In the genomic region with DNA sequence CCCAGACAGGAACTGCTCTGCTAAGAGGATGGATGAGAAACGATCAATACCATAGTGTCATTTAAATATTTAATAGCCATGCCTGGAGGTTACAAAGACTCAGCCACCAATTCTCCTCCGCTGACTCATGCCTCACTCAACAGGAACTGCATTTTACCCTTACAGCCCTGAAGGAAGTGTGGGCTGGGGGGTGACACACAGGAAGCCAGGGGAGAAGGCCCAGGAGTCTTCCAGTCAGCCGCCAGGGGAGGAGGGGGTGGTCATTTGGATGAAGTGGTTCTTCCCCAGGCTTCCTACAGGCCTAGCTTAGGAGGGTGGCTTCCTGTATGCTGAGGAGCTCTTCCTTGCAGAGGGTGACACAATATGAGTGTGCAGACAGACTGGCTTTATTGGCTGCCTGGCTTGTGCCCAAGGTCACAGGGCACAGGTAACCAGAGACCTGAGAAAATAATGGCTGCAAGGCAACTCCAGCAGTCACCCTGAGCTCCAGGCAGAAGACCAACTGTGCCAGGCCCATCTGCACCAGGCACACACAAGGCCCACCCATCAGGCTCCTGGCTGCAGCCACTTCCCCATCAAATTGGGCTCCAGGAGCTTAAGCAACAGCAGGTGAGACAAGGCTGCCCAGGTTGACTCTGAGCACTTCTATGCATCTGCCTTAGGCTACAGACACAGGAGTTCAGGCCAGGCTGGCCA, we compare ENCODE assay signal across 8 cellular contexts. TPM values are rescaled to one million over a fixed set of nuclear protein-coding genes. Genes with fewer than 3 reads are reported as not detected.
DNase-seq lines count a peak whose midpoint lies in the region; ATAC-seq and TF ChIP-seq lines count a peak whose summit lies in the region.

No MANE protein-coding gene starts in this region.

- H3K27me3 ChIP-seq in NT2/D1 (ENCODE audit: insufficient read depth, insufficient read length): no peaks in the 10 kb centered on the region
- H3K27me3 ChIP-seq in neural progenitor cell: no peaks in the 10 kb centered on the region

- peaks cover 5% of the 10 kb centered on the region; the same call in 1 of the 2 replicates for H3K36me3 ChIP-seq in ES-I3 (ENCODE audit: insufficient read depth, low read length)
- H3K36me3 ChIP-seq in NT2/D1 (ENCODE audit: insufficient read depth, insufficient read length, low read length): peaks cover 14% of the 10 kb centered on the region
- H3K36me3 ChIP-seq in neural progenitor cell: no peaks in the 10 kb centered on the region

- H3K4me3 ChIP-seq in NT2/D1 (ENCODE audit: insufficient read length, low read depth): peak overlapping the region; percentile 13
- H3K4me3 ChIP-seq in neural progenitor cell: no peak overlapping the region

- H3K4me2 ChIP-seq in neural progenitor cell: peak overlapping the region; percentile 72

- H3K4me3 Mint-ChIP-seq in neural progenitor cell: peak overlapping the region; percentile 58

- H3K9ac ChIP-seq in ES-I3 (ENCODE audit: low read depth, low read length) (peak overlapping the region; percentile 55), NT2/D1 (ENCODE audit: insufficient read length, low read depth) (peak overlapping the region; percentile 82), neural progenitor cell (no peak overlapping the region)

- peak overlapping the region; percentile 94 for H3K27ac Mint-ChIP-seq in neural progenitor cell

- DNase-seq in NT2/D1 (ENCODE audit: low read depth, low spot score) (peak; percentile 92), activated T-cell treated with anti-CD3 and anti-CD28 coated beads for 4 hours (peak; percentile 73), neural progenitor cell (ENCODE audit: low spot score) (no peak), NCI-H1436 (lab: John Stamatoyannopoulos, UW) (no peak), HuH-7 (ENCODE audit: low spot score) (no peak)

- H3K4me1 Mint-ChIP-seq in neural progenitor cell: peaks cover 87% of the 10 kb centered on the region

- peaks cover 74% of the 10 kb centered on the region for H4K20me1 ChIP-seq in neural progenitor cell (ENCODE audit: low read depth)

- H3K9me3 ChIP-seq in ES-I3 (ENCODE audit: control insufficient read depth, insufficient read depth, low read length): no peaks in the 10 kb centered on the region
- H3K9me3 ChIP-seq in NT2/D1 (ENCODE audit: insufficient read depth, low read length): no peaks in the 10 kb centered on the region
- no peaks in the 10 kb centered on the region for H3K9me3 ChIP-seq in neural progenitor cell (ENCODE audit: low read depth)

- no peaks in the 10 kb centered on the region for H3K9me3 Mint-ChIP-seq in neural progenitor cell

- peak overlapping the region; percentile 63 for H3K27ac ChIP-seq in neural progenitor cell
- peak overlapping the region; percentile 36 for H3K27ac ChIP-seq in temporal lobe (ENCODE audit: low read depth, low read length)

- no peak overlapping the region for H2AFZ ChIP-seq in neural progenitor cell (replicated peaks)

- no peak for TF ChIP-seq CTCF in neural progenitor cell (IDR thresholded peaks at IDR 0.05)

- H3F3A ChIP-seq in neural progenitor cell (ENCODE audit: low read depth): peaks cover 53% of the 10 kb centered on the region

- H3K79me2 ChIP-seq in neural progenitor cell (ENCODE audit: low read depth): peaks cover 13% of the 10 kb centered on the region

- H3K4me1 ChIP-seq in ES-I3 (ENCODE audit: insufficient read depth, low read length) (peaks cover 86% of the 10 kb centered on the region), NT2/D1 (ENCODE audit: insufficient read depth, insufficient read length) (peaks cover 70% of the 10 kb centered on the region), neural progenitor cell (peaks cover 61% of the 10 kb centered on the region)

- peak; percentile 66 for ATAC-seq in esophagus mucosa

- peaks cover 4% of the 10 kb centered on the region for H3K27me3 Mint-ChIP-seq in neural progenitor cell (ENCODE audit: insufficient read depth, low read depth)

- no peaks in the 10 kb centered on the region for H3K36me3 Mint-ChIP-seq in neural progenitor cell

RNA-seq across cellular contexts. Expression of a gene that starts 30.6 kb away (rescaled TPM):
- 3,286 TPM for total RNA-seq in esophagus mucosa
- total RNA-seq in neural progenitor cell (ENCODE audit: low replicate concordance): 7,069 and 9,364 TPM in 2 replicates
- total RNA-seq in temporal lobe: 1,352 TPM

RNA-seq across cellular contexts. Expression of a gene that starts 34.1 kb away (rescaled TPM):
- total RNA-seq in esophagus mucosa: 23.6 TPM
- total RNA-seq in neural progenitor cell (ENCODE audit: low replicate concordance): 8.2 and 19.3 TPM in 2 replicates
- 4.9 TPM for total RNA-seq in temporal lobe

RNA-seq across cellular contexts. Expression of a gene that starts 36.9 kb away (rescaled TPM):
- total RNA-seq in esophagus mucosa (65.0 TPM), neural progenitor cell (ENCODE audit: low replicate concordance) (60.9 and 74.3 TPM in 2 replicates), temporal lobe (39.1 TPM)

Comparison
In these comparisons a context has a peak if more than half of its experiments do, and no peak if none do; other contexts are left out.
1. DNase-seq: peak in NT2/D1 (single experiment) and activated T-cell treated with anti-CD3 and anti-CD28 coated beads for 4 hours (single experiment); none in neural progenitor cell (single experiment), NCI-H1436 (single experiment) and HuH-7 (single experiment).